Comparison of ENCODE assay signal across 8 cellular contexts in the genomic region with DNA sequence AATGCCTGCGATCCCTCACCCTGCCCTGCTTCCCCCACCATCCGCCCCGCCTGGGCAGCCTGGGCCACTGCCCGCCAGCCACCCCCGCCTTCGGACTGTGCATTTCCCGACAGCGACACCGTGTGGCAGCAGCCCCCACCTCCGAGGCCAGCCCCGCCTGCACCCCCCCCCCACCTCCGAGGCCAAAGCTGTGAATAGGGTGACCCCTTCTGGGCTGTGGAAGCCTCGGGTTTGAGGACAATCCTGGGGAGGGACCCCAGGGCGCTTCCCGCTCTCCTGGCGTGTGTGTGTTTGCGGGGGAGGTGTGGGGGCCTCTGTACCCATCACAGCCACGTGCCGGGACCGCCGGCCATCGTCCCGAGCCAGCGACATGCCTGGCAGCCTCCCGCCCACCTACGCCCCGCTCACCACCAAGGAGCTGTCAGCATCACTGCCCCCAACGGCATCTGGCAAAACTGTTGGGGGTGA. TPM values are rescaled to one million over a fixed set of nuclear protein-coding genes. Genes with fewer than 3 reads are reported as not detected.
A peak's percentile ranks its signal among the peaks of the same experiment; 100 is the strongest.
DNase-seq lines count a peak whose midpoint lies in the region; ATAC-seq and TF ChIP-seq lines count a peak whose summit lies in the region.

No MANE protein-coding gene starts in this region.

- peak; percentile 97 for ATAC-seq in CD8-positive, alpha-beta T cell
- ATAC-seq in activated CD8-positive, alpha-beta T cell treated with anti-CD3 and anti-CD28 coated beads, Interleukin-2, amount 10 ng/mL, durations not matched to agents 7 days and 5 days = peak; percentile 92
- ATAC-seq in lung (ENCODE audit: insufficient read depth, low FRiP score) = peak; percentile 85
- ATAC-seq in GM21381 (IDR thresholded peaks at IDR 0.05; ENCODE audit: unreplicated experiment) = no peak

- intact Hi-C loops in CD8-positive, alpha-beta T cell (cut with DNase I, micrococcal nuclease) = loop anchor here (1.0 to 5.0 kb wide), 7 partner anchors 80 to 538 kb away; no protein-coding TSS in a partner anchor

- H3K27ac Mint-ChIP-seq in CD8-positive, alpha-beta T cell = no peak overlapping the region
- H3K27ac Mint-ChIP-seq in activated CD8-positive, alpha-beta T cell treated with anti-CD3 and anti-CD28 coated beads, Interleukin-2, amount 10 ng/mL, durations not matched to agents 7 days and 5 days = no peak overlapping the region

- H3K27me3 ChIP-seq in CD8-positive, alpha-beta T cell (ENCODE audit: insufficient read depth, low read length) = no peaks in the 10 kb centered on the region
- H3K27me3 ChIP-seq in lung (ENCODE audit: control insufficient read depth, insufficient read depth) = no peaks in the 10 kb centered on the region

- H3K4me3 ChIP-seq in CD8-positive, alpha-beta T cell (ENCODE audit: low read depth, low read length) = no peak overlapping the region
- no peak overlapping the region for H3K4me3 ChIP-seq in lung

- no peak overlapping the region for H3K4me3 Mint-ChIP-seq in CD8-positive, alpha-beta T cell
- no peak overlapping the region for H3K4me3 Mint-ChIP-seq in activated CD8-positive, alpha-beta T cell treated with anti-CD3 and anti-CD28 coated beads, Interleukin-2, amount 10 ng/mL, durations not matched to agents 7 days and 5 days

- no peaks in the 10 kb centered on the region for H3K4me1 Mint-ChIP-seq in CD8-positive, alpha-beta T cell (ENCODE audit: low read depth)
- peaks cover 9% of the 10 kb centered on the region for H3K4me1 Mint-ChIP-seq in activated CD8-positive, alpha-beta T cell treated with anti-CD3 and anti-CD28 coated beads, Interleukin-2, amount 10 ng/mL, durations not matched to agents 7 days and 5 days (ENCODE audit: low read depth)

- POLR2A ChIA-PET in CD8-positive, alpha-beta T cell (lab: Charles Lee) = interaction anchor here (0.6 to 1.9 kb wide), 5 partner anchors 65 to 126 kb away, joined by 3 to 5 read pairs (median 3); no protein-coding TSS in a partner anchor
- POLR2A ChIA-PET in activated CD8-positive, alpha-beta T cell treated with anti-CD3 and anti-CD28 coated beads, Interleukin-2, amount 10 ng/mL, durations not matched to agents 7 days and 5 days (lab: Charles Lee) = interaction anchor here (0.8 to 1.0 kb wide), 2 partner anchors 46 to 110 kb away, joined by 3 to 4 read pairs; no protein-coding TSS in a partner anchor

- H3K36me3 ChIP-seq in CD8-positive, alpha-beta T cell (ENCODE audit: insufficient read depth, low read length) = no peaks in the 10 kb centered on the region
- peaks cover 0 to 25% of the 10 kb centered on the region in 2 donors for H3K36me3 ChIP-seq in lung (ENCODE audit: control insufficient read depth in 2 of 2, insufficient read depth in 2 of 2, low read length in 2 of 2)

- no peak overlapping the region for H3K27ac ChIP-seq in CD8-positive, alpha-beta T cell (ENCODE audit: low read depth, low read length)
- H3K27ac ChIP-seq in lung (ENCODE audit: low read depth in 1 of 2, low read length in 1 of 2) = peak overlapping the region in 1 of 2 donors; percentile 84

- peaks cover 5% of the 10 kb centered on the region for H3K4me1 ChIP-seq in CD8-positive, alpha-beta T cell (ENCODE audit: insufficient read depth, low read length)
- H3K4me1 ChIP-seq in lung (ENCODE audit: control insufficient read depth in 2 of 2, insufficient read depth in 2 of 2, low read length in 2 of 2) = peaks cover 0 to 11% of the 10 kb centered on the region in 2 donors

- peak; percentile 70 for TF ChIP-seq CTCF in CD8-positive, alpha-beta T cell (IDR thresholded peaks at IDR 0.05)
- TF ChIP-seq CTCF in lung (IDR thresholded peaks at IDR 0.05; ENCODE audit: control extremely low read depth, extremely low read depth) = peak; percentile 86

- H3K36me3 Mint-ChIP-seq in CD8-positive, alpha-beta T cell = peaks cover 4% of the 10 kb centered on the region
- no peaks in the 10 kb centered on the region for H3K36me3 Mint-ChIP-seq in activated CD8-positive, alpha-beta T cell treated with anti-CD3 and anti-CD28 coated beads, Interleukin-2, amount 10 ng/mL, durations not matched to agents 7 days and 5 days (ENCODE audit: low read depth)

- WGBS in lung, 2 donors = 8 to 13% methylated on average over 24 to 28 of the region's 28 CpGs

- no peaks in the 10 kb centered on the region for H3K27me3 Mint-ChIP-seq in CD8-positive, alpha-beta T cell (ENCODE audit: low read depth)
- H3K27me3 Mint-ChIP-seq in activated CD8-positive, alpha-beta T cell treated with anti-CD3 and anti-CD28 coated beads, Interleukin-2, amount 10 ng/mL, durations not matched to agents 7 days and 5 days (ENCODE audit: low read depth) = no peaks in the 10 kb centered on the region

- CTCF ChIA-PET in CD8-positive, alpha-beta T cell (lab: Charles Lee) = interaction anchor here (0.8 to 10.7 kb wide), 35 partner anchors 12 to 473 kb away, joined by 3 to 206 read pairs (median 4); no protein-coding TSS in a partner anchor
- CTCF ChIA-PET in activated CD8-positive, alpha-beta T cell treated with anti-CD3 and anti-CD28 coated beads, Interleukin-2, amount 10 ng/mL, durations not matched to agents 7 days and 5 days (lab: Charles Lee) = interaction anchor here (0.7 to 5.3 kb wide), 25 partner anchors 9 to 508 kb away, joined by 3 to 107 read pairs (median 4); a partner anchor contains a TSS

- no peaks in the 10 kb centered on the region for H3K9me3 ChIP-seq in CD8-positive, alpha-beta T cell (ENCODE audit: low read length)
- peaks cover 0 to 2% of the 10 kb centered on the region in 2 donors for H3K9me3 ChIP-seq in lung (ENCODE audit: control insufficient read depth in 2 of 2, insufficient read depth in 1 of 2, low read length in 1 of 2)

- DNase-seq in CD8-positive, alpha-beta T cell = peak; percentile 70 to 90 (median 83)
- DNase-seq in HCEC 1CT (peak; percentile 73), NCI-H748 (lab: John Stamatoyannopoulos, UW; ENCODE audit: unreplicated experiment) (peak; percentile 79), ecto neural progenitor cell (ENCODE audit: low spot score) (peak; percentile 94), lung (ENCODE audit: low spot score) (peak; percentile 93)
- peak; percentile 87 for DNase-seq in activated CD8-positive, alpha-beta T cell treated with anti-CD3 and anti-CD28 coated beads, Interleukin-2, amount 10 ng/mL, durations not matched to agents 7 days and 5 days
- DNase-seq in stimulated activated CD4-positive, alpha-beta T cell treated with anti-CD3 and anti-CD28 coated beads, TNF-alpha, amount 100 ng/mL, for 24 hours (ENCODE audit: low read depth in 3 of 3) = peak; percentile 74 to 84 (median 75)

- H3K9me3 Mint-ChIP-seq in CD8-positive, alpha-beta T cell = no peaks in the 10 kb centered on the region
- H3K9me3 Mint-ChIP-seq in activated CD8-positive, alpha-beta T cell treated with anti-CD3 and anti-CD28 coated beads, Interleukin-2, amount 10 ng/mL, durations not matched to agents 7 days and 5 days (ENCODE audit: insufficient read depth) = no peaks in the 10 kb centered on the region

RNA-seq across cellular contexts. Expression of a gene that starts 33.8 kb away (rescaled TPM):
- total RNA-seq in CD8-positive, alpha-beta T cell = 1 to 10 TPM; 4.4 to 6.9 TPM
- total RNA-seq in activated CD8-positive, alpha-beta T cell treated with anti-CD3 and anti-CD28 coated beads, Interleukin-2, amount 10 ng/mL, durations not matched to agents 7 days and 5 days = 10 to 100 TPM; 17.9 to 18.1 TPM
- total RNA-seq in lung = 10 to 100 TPM; 17.0 to 18.1 TPM
- polyA plus RNA-seq in lung = 1 to 10 TPM; 4.4 to 5.0 TPM
